Comparison of ENCODE assay signal across 19 cellular contexts in genomic region chr22:33487041-33487716, GRCh38.
A peak's percentile ranks its signal among the peaks of the same experiment; 100 is the strongest.
DNase-seq lines count a peak whose midpoint lies in the region; ATAC-seq and TF ChIP-seq lines count a peak whose summit lies in the region.
"Had no signal": no experiment of that assay in that cellular context is flagged by ENCODE, and none has a peak within 500 bp of the region (broad histone marks: within the 10 kb centered on the region; RNA-seq: fewer than 3 reads in every experiment).

No MANE protein-coding gene starts in this region.

- H3K27ac ChIP-seq in left lung = no peak overlapping the region
- no peak overlapping the region for H3K27ac ChIP-seq in upper lobe of right lung
- H3K27ac ChIP-seq in transverse colon = no peak overlapping the region
- H3K27ac ChIP-seq: BLaER1 had no signal

- TF ChIP-seq CTCF in left lung (IDR thresholded peaks at IDR 0.05) (no peak), upper lobe of right lung (IDR thresholded peaks at IDR 0.05) (no peak), transverse colon (IDR thresholded peaks at IDR 0.05) (no peak)

- H3K9me3 ChIP-seq in left lung = no peaks in the 10 kb centered on the region
- H3K9me3 ChIP-seq in upper lobe of right lung = no peaks in the 10 kb centered on the region
- no peaks in the 10 kb centered on the region for H3K9me3 ChIP-seq in transverse colon

- H3K27me3 ChIP-seq in left lung (no peaks in the 10 kb centered on the region), upper lobe of right lung (no peaks in the 10 kb centered on the region), transverse colon (no peaks in the 10 kb centered on the region)
- H3K27me3 ChIP-seq: BE2C, BLaER1 had no signal

- peaks cover 0 to 2% of the 10 kb centered on the region in 2 donors for H3K4me1 ChIP-seq in left lung
- no peaks in the 10 kb centered on the region for H3K4me1 ChIP-seq in upper lobe of right lung
- no peaks in the 10 kb centered on the region for H3K4me1 ChIP-seq in transverse colon
- H3K4me1 ChIP-seq: BE2C had no signal

- TF ChIP-seq EP300 in transverse colon (IDR thresholded peaks at IDR 0.05; ENCODE audit: low read depth) = no peak

- no peaks in the 10 kb centered on the region for H3K36me3 ChIP-seq in left lung
- H3K36me3 ChIP-seq in upper lobe of right lung = no peaks in the 10 kb centered on the region
- no peaks in the 10 kb centered on the region for H3K36me3 ChIP-seq in transverse colon
- H3K36me3 ChIP-seq: BE2C had no signal

- no peak for TF ChIP-seq POLR2A in transverse colon (IDR thresholded peaks at IDR 0.05)

- no peak overlapping the region for H3K4me3 ChIP-seq in left lung
- H3K4me3 ChIP-seq in upper lobe of right lung = no peak overlapping the region
- no peak overlapping the region for H3K4me3 ChIP-seq in transverse colon
- H3K4me3 ChIP-seq: BLaER1, GM12878 had no signal

- 83 to 90% methylated on average over 2 to 6 of the region's 6 CpGs for WGBS in transverse colon (ENCODE audit: low coverage in 1 of 2), 2 donors

- ATAC-seq in left lung = peak; percentile 85
- ATAC-seq in upper lobe of right lung = peak; percentile 69
- ATAC-seq: GM12878 had no signal

- DNase-seq in SK-MEL-5 (ENCODE audit: low read depth, low spot score) (peak; percentile 89), left lung (no peak), pons (ENCODE audit: low spot score) (peak; percentile 14), upper lobe of right lung (no peak), transverse colon (no peak), EL (no peak), NCI-H510A (lab: John Stamatoyannopoulos, UW) (no peak), D341Med (ENCODE audit: low spot score) (no peak)
- DNase-seq: 8988T; ACHN; BE2C; C1 segment of cervical spinal cord; CD4-positive, alpha-beta memory T cell; CD4-positive, CD25-positive, alpha-beta regulatory T cell; CD8-positive, alpha-beta memory T cell; DMS79 treated with DMSO at 0.1 percent for 48 hours; GDM1 had no signal

- in situ Hi-C loops in SK-MEL-5 (cut with HindIII; ENCODE audit: low pct_unique_long_range_greater_than_20kb, low sequenced_read_pairs) = no loop called here
- in situ Hi-C loops in transverse colon (cut with MboI; ENCODE audit: low pct_ligation_motif_present in 1 of 4, low pct_unique_long_range_greater_than_20kb in 1 of 4, low sequenced_read_pairs in 3 of 4) = no loop called here

- intact Hi-C loops in left lung (cut with DNase I) = no loop called here
- intact Hi-C loops in upper lobe of right lung (cut with DNase I) = no loop called here
- intact Hi-C loops in transverse colon (cut with DNase I; ENCODE audit: low total_unique reads) = no loop called here

Comparison
In these comparisons a context has a peak if more than half of its experiments do, and no peak if none do; other contexts are left out.
1. DNase-seq: peak in SK-MEL-5 (single experiment) and pons (single experiment); none in left lung (0 of 2), upper lobe of right lung (single experiment), transverse colon (single experiment), EL (single experiment), NCI-H510A (single experiment) and D341Med (single experiment).